In the genomic region with DNA sequence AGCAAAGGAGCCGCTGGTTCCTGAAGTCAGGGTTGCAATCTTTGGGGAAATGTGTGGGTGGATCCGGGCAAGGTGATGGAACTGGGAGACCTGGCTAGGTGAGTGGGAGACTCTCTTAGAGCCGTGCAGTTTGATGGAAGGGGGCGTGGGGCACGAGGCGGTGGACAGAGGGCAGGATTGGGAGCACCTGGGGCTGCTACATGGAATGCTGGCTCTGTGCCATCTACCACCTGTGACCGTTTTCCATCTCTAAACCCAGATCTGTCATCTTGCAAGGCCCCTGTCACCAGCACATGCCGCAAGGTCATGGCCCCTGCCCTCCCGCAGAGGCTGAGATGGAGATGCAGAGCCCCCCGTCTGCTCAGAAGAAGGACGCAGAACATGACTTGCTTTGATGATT, we compare ENCODE assay signal across 21 cellular contexts.
"Had no signal": no experiment of that assay in that cellular context is flagged by ENCODE, and none has a peak within 500 bp of the region (broad histone marks: within the 10 kb centered on the region; RNA-seq: fewer than 3 reads in every experiment).

No MANE protein-coding gene starts in this region.

- H3K9me3 ChIP-seq: heart left ventricle, lower lobe of right lung, psoas muscle, right lobe of liver, uterus had no signal

- ATAC-seq: heart left ventricle; lower lobe of right lung; naive thymus-derived CD8-positive, alpha-beta T cell; psoas muscle; right lobe of liver; stimulated activated effector memory CD8-positive, alpha-beta T cell treated with anti-CD3 and anti-CD28 coated beads, Interleukin-12 subunit alpha, Interleukin-12 subunit beta, amount 100 ng/mL, for 72 hours had no signal

- H3K4me1 ChIP-seq: lower lobe of right lung, parathyroid adenoma, psoas muscle, right lobe of liver, uterus had no signal

- H3K9me3 Mint-ChIP-seq: immature natural killer cell; stimulated activated effector memory CD8-positive, alpha-beta T cell treated with anti-CD3 and anti-CD28 coated beads, Interleukin-12 subunit alpha, Interleukin-12 subunit beta, amount 100 ng/mL, for 72 hours; stimulated activated naive CD8-positive, alpha-beta T cell treated with anti-CD3 and anti-CD28 coated beads, Interleukin-15, Interleukin-2, amounts not matched to agents 100 ng/mL and 50 ng/mL, for 24 hours; type B pancreatic cell had no signal

- H3K27me3 Mint-ChIP-seq: stimulated activated naive CD8-positive, alpha-beta T cell treated with anti-CD3 and anti-CD28 coated beads, Interleukin-15, Interleukin-2, amounts not matched to agents 100 ng/mL and 50 ng/mL, for 24 hours had no signal

- H3K4me1 Mint-ChIP-seq: naive thymus-derived CD8-positive, alpha-beta T cell; stimulated activated effector memory CD8-positive, alpha-beta T cell treated with anti-CD3 and anti-CD28 coated beads, Interleukin-12 subunit alpha, Interleukin-12 subunit beta, amount 100 ng/mL, for 72 hours had no signal

- H3K36me3 ChIP-seq: heart left ventricle, lower lobe of right lung, right lobe of liver, tibial nerve, uterus had no signal

- DNase-seq: heart left ventricle; hypothalamus; immature natural killer cell; lower lobe of right lung; mammary epithelial cell; mesenchymal stem cell; naive thymus-derived CD8-positive, alpha-beta T cell; nephron progenitor cell; nucleus accumbens; psoas muscle; stimulated activated CD4-positive, alpha-beta T cell treated with anti-CD3 and anti-CD28 coated beads, Interleukin-2, amount 100 ng/mL, for 24 hours; stimulated activated CD4-positive, alpha-beta T cell treated with anti-CD3 and anti-CD28 coated beads, Interleukin-4, amount 100 ng/mL, for 24 hours; stimulated activated naive CD4-positive, alpha-beta T cell; uterus had no signal

- H3K27me3 ChIP-seq: right lobe of liver, tibial nerve, uterus had no signal

- H3K4me3 ChIP-seq: heart left ventricle, lower lobe of right lung, psoas muscle, right lobe of liver, smooth muscle cell, tibial nerve, uterus had no signal

- H3K36me3 Mint-ChIP-seq: immature natural killer cell; naive thymus-derived CD8-positive, alpha-beta T cell; stimulated activated effector memory CD8-positive, alpha-beta T cell treated with anti-CD3 and anti-CD28 coated beads, Interleukin-12 subunit alpha, Interleukin-12 subunit beta, amount 100 ng/mL, for 72 hours; type B pancreatic cell had no signal

- H3K27ac ChIP-seq: heart left ventricle, lower lobe of right lung, parathyroid adenoma, psoas muscle, right lobe of liver, tibial nerve, uterus had no signal

- H3K4me3 Mint-ChIP-seq: immature natural killer cell; naive thymus-derived CD8-positive, alpha-beta T cell; nephron progenitor cell; stimulated activated effector memory CD8-positive, alpha-beta T cell treated with anti-CD3 and anti-CD28 coated beads, Interleukin-12 subunit alpha, Interleukin-12 subunit beta, amount 100 ng/mL, for 72 hours; stimulated activated naive CD8-positive, alpha-beta T cell treated with anti-CD3 and anti-CD28 coated beads, Interleukin-15, Interleukin-2, amounts not matched to agents 100 ng/mL and 50 ng/mL, for 24 hours; type B pancreatic cell had no signal

- H3K27ac Mint-ChIP-seq: immature natural killer cell; naive thymus-derived CD8-positive, alpha-beta T cell; nephron progenitor cell; stimulated activated effector memory CD8-positive, alpha-beta T cell treated with anti-CD3 and anti-CD28 coated beads, Interleukin-12 subunit alpha, Interleukin-12 subunit beta, amount 100 ng/mL, for 72 hours; stimulated activated naive CD8-positive, alpha-beta T cell treated with anti-CD3 and anti-CD28 coated beads, Interleukin-15, Interleukin-2, amounts not matched to agents 100 ng/mL and 50 ng/mL, for 24 hours; type B pancreatic cell had no signal
